ENCODE assay signal across 8 cellular contexts in the genomic region with DNA sequence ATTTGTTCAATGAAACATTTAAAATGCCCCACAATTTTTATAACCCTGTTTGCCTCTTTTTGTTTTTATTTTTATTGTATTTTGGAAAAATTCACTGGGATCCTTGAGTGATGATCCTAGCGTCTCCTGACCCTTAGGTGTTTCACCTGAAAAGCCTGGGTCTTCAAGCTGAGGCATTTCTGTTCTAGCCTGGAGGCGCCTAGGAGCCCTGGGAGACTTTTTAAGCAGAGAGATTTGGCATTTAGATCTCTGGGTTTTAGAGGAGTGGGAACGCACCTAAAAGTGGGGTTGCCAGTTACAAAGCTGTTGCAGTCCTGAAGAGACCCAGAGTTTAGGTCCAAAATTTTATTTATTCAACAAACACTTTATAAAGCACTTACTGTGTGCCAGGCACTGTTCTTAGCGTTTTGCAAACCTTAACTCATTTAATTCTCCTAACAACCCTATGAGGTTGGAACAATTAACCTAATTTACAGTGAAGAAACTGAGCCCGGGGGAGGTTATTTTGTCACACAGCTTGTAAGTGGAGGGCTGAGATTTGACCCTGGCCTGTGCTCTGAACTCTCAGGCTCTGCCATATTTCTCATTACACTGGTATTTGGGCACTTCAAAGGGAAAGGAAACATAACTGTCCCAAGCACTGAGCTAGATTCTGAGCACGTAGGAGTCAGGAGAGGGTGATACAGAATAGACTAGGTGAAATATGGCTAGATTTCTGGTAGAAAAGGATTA. TPM values are rescaled to one million over a fixed set of nuclear protein-coding genes. Genes with fewer than 3 reads are reported as not detected.
DNase-seq lines count a peak whose midpoint lies in the region; ATAC-seq and TF ChIP-seq lines count a peak whose summit lies in the region.

No MANE protein-coding gene starts in this region.

- H2AFZ ChIP-seq in KMS-11 (ENCODE audit: low read depth) = peak overlapping the region; percentile 63; the same call in 1 of the 2 replicates

- TF ChIP-seq CTCF in BJ (IDR thresholded peaks at IDR 0.05; ENCODE audit: insufficient read depth, low read depth, low read length) = no peak
- no peak for TF ChIP-seq CTCF in KMS-11 (conservative IDR thresholded peaks at IDR 0.05; ENCODE audit: low read depth, low read length)
- no peak for TF ChIP-seq CTCF in choroid plexus epithelial cell (conservative IDR thresholded peaks at IDR 0.05; ENCODE audit: low read depth, low read length)
- TF ChIP-seq CTCF in nephron progenitor cell (IDR thresholded peaks at IDR 0.05) = no peak

- peak overlapping the region; percentile 37 for H3K4me2 ChIP-seq in KMS-11

- no peak overlapping the region; the same call in 1 of the 2 replicates for H3K27ac ChIP-seq in KMS-11

- peak overlapping the region; percentile 74 for H3K27ac Mint-ChIP-seq in nephron progenitor cell

- peaks cover 4% of the 10 kb centered on the region for H3K9me3 Mint-ChIP-seq in nephron progenitor cell

- peaks cover 8% of the 10 kb centered on the region for H3K4me1 ChIP-seq in KMS-11 (ENCODE audit: low read depth, poor library complexity, severe bottlenecking)

- in situ Hi-C loops in KBM-7 (cut with MboI; ENCODE audit: low pct_unique_long_range_greater_than_20kb, low sequenced_read_pairs) = no loop called here

- H3K4me3 ChIP-seq in BJ (ENCODE audit: low read depth, low read length) = peak overlapping the region; percentile 65
- H3K4me3 ChIP-seq in KMS-11 (IDR thresholded peaks at IDR 0.05; ENCODE audit: insufficient read depth, low read depth, low read length) = no peak overlapping the region
- H3K4me3 ChIP-seq in choroid plexus epithelial cell (ENCODE audit: low read depth, low read length) = peak overlapping the region; percentile 86

- H3K36me3 ChIP-seq in BJ (ENCODE audit: control insufficient read depth, insufficient read depth, low read length) (0 out of 2 replicates have a peak, but pooled peaks cover 2% of the 10 kb centered on the region), KMS-11 (ENCODE audit: insufficient read depth) (no peaks in the 10 kb centered on the region)

- peaks cover 35% of the 10 kb centered on the region for H3K4me1 Mint-ChIP-seq in nephron progenitor cell

- H4K20me1 ChIP-seq in KMS-11 (ENCODE audit: insufficient read depth) = no peaks in the 10 kb centered on the region

- H3K36me3 Mint-ChIP-seq in nephron progenitor cell (ENCODE audit: low read depth) = peaks cover 29% of the 10 kb centered on the region

- H3K9ac ChIP-seq in KMS-11 = peak overlapping the region; percentile 67; the same call in 1 of the 2 replicates

- CTCF ChIA-PET in BJ (lab: Yijun Ruan, JAX) = interaction anchor here (0.8 to 2.8 kb wide), 5 partner anchors 11 to 290 kb away, joined by 3 to 22 read pairs (median 4); a partner anchor contains a TSS

- no peak for ATAC-seq in HG03520 (IDR thresholded peaks at IDR 0.05; ENCODE audit: unreplicated experiment)

- DNase-seq in BJ (ENCODE audit: low read depth) (no peak), choroid plexus epithelial cell (ENCODE audit: low read depth) (no peak), nephron progenitor cell (no peak), KBM-7 (no peak), HT-29 (ENCODE audit: low spot score) (no peak), retina (no peak)

- H3K27me3 ChIP-seq in BJ (ENCODE audit: control insufficient read depth, insufficient read depth, low read length) = no peaks in the 10 kb centered on the region
- H3K27me3 ChIP-seq in KMS-11 (ENCODE audit: insufficient read depth, low read depth) = no peaks in the 10 kb centered on the region

- H3K4me3 Mint-ChIP-seq in nephron progenitor cell = peak overlapping the region; percentile 86

- H3K27me3 Mint-ChIP-seq in nephron progenitor cell (ENCODE audit: low read depth, poor library complexity) = no peaks in the 10 kb centered on the region

- POLR2A ChIA-PET in BJ (lab: Charles Lee) = no interaction called here

- no peaks in the 10 kb centered on the region for H3K79me2 ChIP-seq in KMS-11 (ENCODE audit: insufficient read depth, low read depth)

RNA-seq across cellular contexts. Expression of a gene that starts 0.8 kb away (rescaled TPM):
- 48.1 and 58.0 TPM in 2 replicates for polyA plus RNA-seq in BJ (2011; rRNA removed)
- polyA minus RNA-seq in BJ (2011; rRNA and poly(A)+ RNA removed) = 38.7 and 87.4 TPM in 2 replicates
- total RNA-seq in HT-29 (2014; rRNA removed; shearing (Covaris generic)) = 1.9 and 9.4 TPM in 2 replicates

RNA-seq across cellular contexts. Expression of a gene that starts 10.5 kb away (rescaled TPM):
- 181 and 327 TPM in 2 replicates for polyA plus RNA-seq in BJ (2011; rRNA removed)
- 242 and 419 TPM in 2 replicates for polyA minus RNA-seq in BJ (2011; rRNA and poly(A)+ RNA removed)
- not detected in 2 replicates for total RNA-seq in HT-29 (2014; rRNA removed; shearing (Covaris generic))

RNA-seq across cellular contexts. Expression of a gene that starts 24.9 kb away (rescaled TPM):
- polyA plus RNA-seq in BJ (2011; rRNA removed) = 11.7 and 13.2 TPM in 2 replicates
- 12.0 and 16.4 TPM in 2 replicates for polyA minus RNA-seq in BJ (2011; rRNA and poly(A)+ RNA removed)
- total RNA-seq in HT-29 (2014; rRNA removed; shearing (Covaris generic)) = 137 and 147 TPM in 2 replicates

RNA-seq across cellular contexts. Expression of a gene that starts 25.2 kb away (rescaled TPM):
- 371 and 399 TPM in 2 replicates for polyA plus RNA-seq in BJ (2011; rRNA removed)
- 72.7 and 128 TPM in 2 replicates for polyA minus RNA-seq in BJ (2011; rRNA and poly(A)+ RNA removed)
- 113 and 120 TPM in 2 replicates for total RNA-seq in HT-29 (2014; rRNA removed; shearing (Covaris generic))
